In genomic region chr12:105352049-105352448, GRCh38 we compare ENCODE assay signal across 8 cellular contexts. TPM values are rescaled to one million over a fixed set of nuclear protein-coding genes. Genes with fewer than 3 reads are reported as not detected.
DNase-seq lines count a peak whose midpoint lies in the region; ATAC-seq and TF ChIP-seq lines count a peak whose summit lies in the region.

No MANE protein-coding gene starts in this region.

- H3K4me1 ChIP-seq in OCI-LY7 (ENCODE audit: insufficient read depth, low read length, poor library complexity, severe bottlenecking): peaks cover 93% of the 10 kb centered on the region

- peak overlapping the region; percentile 62 for H3K4me2 ChIP-seq in OCI-LY7 (ENCODE audit: low read length)

- H3K4me1 Mint-ChIP-seq in naive thymus-derived CD8-positive, alpha-beta T cell: peaks cover 14 to 36% (median 27%) of the 10 kb centered on the region in 4 donors

- no peak overlapping the region for H2AFZ ChIP-seq in OCI-LY7 (ENCODE audit: low read length)

- H3K9me3 ChIP-seq in OCI-LY7 (ENCODE audit: low read length): no peaks in the 10 kb centered on the region; the same call in 1 of the 2 replicates

- peaks cover 0 to 19% (median 7%) of the 10 kb centered on the region in 3 donors for H3K36me3 Mint-ChIP-seq in naive thymus-derived CD8-positive, alpha-beta T cell

- H3K27ac Mint-ChIP-seq in naive thymus-derived CD8-positive, alpha-beta T cell: peak overlapping the region in 1 of 10 donors; percentile 6

- TF ChIP-seq CTCF in GM06990 (IDR thresholded peaks at IDR 0.05; ENCODE audit: insufficient read depth, low read length, poor library complexity, severe bottlenecking): no peak
- TF ChIP-seq CTCF in OCI-LY7 (conservative IDR thresholded peaks at IDR 0.05; ENCODE audit: low read length): no peak

- DNase-seq in GM06990 (ENCODE audit: extremely low read depth, insufficient read length) (peak; percentile 59), OCI-LY7 (ENCODE audit: low spot score) (peak; percentile 82), NCI-H748 (lab: John Stamatoyannopoulos, UW; ENCODE audit: unreplicated experiment) (no peak)
- DNase-seq in stimulated activated CD4-positive, alpha-beta T cell treated with anti-CD3 and anti-CD28 coated beads, Interleukin-2, amount 100 ng/mL, for 48 hours: no peak
- DNase-seq in stimulated activated CD4-positive, alpha-beta T cell treated with anti-CD3 and anti-CD28 coated beads, Interleukin-4, amount 100 ng/mL, for 1 hour: no peak
- DNase-seq in naive thymus-derived CD8-positive, alpha-beta T cell: no peak

- no peak overlapping the region for H3K4me3 Mint-ChIP-seq in naive thymus-derived CD8-positive, alpha-beta T cell

- no peaks in the 10 kb centered on the region for H3K9me3 Mint-ChIP-seq in naive thymus-derived CD8-positive, alpha-beta T cell

- BruUV-seq in OCI-LY7 (replicated peaks; lab: Mats Ljungman, UMichigan): no TSS peak

- H3K9me2 ChIP-seq in OCI-LY7 (ENCODE audit: insufficient read depth, low read length): no peaks in the 10 kb centered on the region

- intact Hi-C loops in OCI-LY7 (cut with micrococcal nuclease; ENCODE audit: unreplicated experiment): no loop called here

- H3K27ac ChIP-seq in OCI-LY7 (ENCODE audit: low read depth, low read length, poor library complexity, severe bottlenecking): peak overlapping the region; percentile 74

- ATAC-seq in GM19372 (IDR thresholded peaks at IDR 0.05; ENCODE audit: low read depth, unreplicated experiment) (peak; percentile 87), HG02970 (IDR thresholded peaks at IDR 0.05; ENCODE audit: low FRiP score, unreplicated experiment) (peak; percentile 53)
- no peak for ATAC-seq in naive thymus-derived CD8-positive, alpha-beta T cell

- H3K27me3 ChIP-seq in GM06990 (replicated peaks; ENCODE audit: control insufficient read depth, insufficient read depth, low read length): no peaks in the 10 kb centered on the region

- no peaks in the 10 kb centered on the region for H3K27me3 Mint-ChIP-seq in naive thymus-derived CD8-positive, alpha-beta T cell

- peaks cover 94% of the 10 kb centered on the region for H3K79me2 ChIP-seq in OCI-LY7 (ENCODE audit: insufficient read depth, low read depth, low read length)

- POLR2A ChIA-PET in OCI-LY7 (lab: Charles Lee): interaction anchor here (0.7 to 3.3 kb wide), 3 partner anchors 12 to 408 kb away, joined by 3 to 22 read pairs (median 4); no protein-coding TSS in a partner anchor
- POLR2A ChIA-PET in naive thymus-derived CD8-positive, alpha-beta T cell (lab: Charles Lee): no interaction called here

- H3K36me3 ChIP-seq in GM06990 (ENCODE audit: control insufficient read depth, insufficient read depth, low read length): no peaks in the 10 kb centered on the region; the same call in 1 of the 2 replicates
- peaks cover 82% of the 10 kb centered on the region for H3K36me3 ChIP-seq in OCI-LY7 (ENCODE audit: insufficient read depth, low read length)

- CTCF ChIA-PET in OCI-LY7 (lab: Charles Lee; ENCODE audit: unreplicated experiment): no interaction called here

- H3K4me3 ChIP-seq in GM06990 (replicated peaks; ENCODE audit: low read depth, low read length): no peak overlapping the region
- peak overlapping the region; percentile 37 for H3K4me3 ChIP-seq in OCI-LY7 (ENCODE audit: low read depth, low read length, poor library complexity, severe bottlenecking)

- peaks cover 8% of the 10 kb centered on the region; the same call in 1 of the 2 replicates for H4K20me1 ChIP-seq in OCI-LY7 (ENCODE audit: insufficient read depth, low read length)

RNA-seq across cellular contexts. Expression of gene C12orf75, which starts 21.6 kb away (rescaled TPM):
- 147 and 174 TPM in 2 replicates for total RNA-seq in OCI-LY7 (2014; rRNA removed; shearing (Covaris generic))
- total RNA-seq in OCI-LY7 (2022): 448 and 505 TPM in 2 replicates
- total RNA-seq in naive thymus-derived CD8-positive, alpha-beta T cell: 1 to 10 TPM; 6.1 to 6.6 TPM
- 100 to 1,000 TPM in 1 of 3 donors, 10 to 100 TPM in 2; 33.8 to 130 (median 41.9) TPM for polyA plus RNA-seq in naive thymus-derived CD8-positive, alpha-beta T cell

Comparison
In these comparisons a context has a peak if more than half of its experiments do, and no peak if none do; other contexts are left out.
1. DNase-seq: peak in GM06990 (single experiment) and OCI-LY7 (single experiment); none in stimulated activated CD4-positive, alpha-beta T cell treated with anti-CD3 and anti-CD28 coated beads, Interleukin-2, amount 100 ng/mL, for 48 hours (0 of 2), stimulated activated CD4-positive, alpha-beta T cell treated with anti-CD3 and anti-CD28 coated beads, Interleukin-4, amount 100 ng/mL, for 1 hour (single experiment), NCI-H748 (single experiment) and naive thymus-derived CD8-positive, alpha-beta T cell (0 of 10).
2. ATAC-seq: peak in GM19372 (single experiment) and HG02970 (single experiment); none in naive thymus-derived CD8-positive, alpha-beta T cell (0 of 2).
3. RNA of gene C12orf75, which starts 21.6 kb away (total RNA-seq): 147 to 505 TPM in OCI-LY7; 6.1 to 6.6 TPM in naive thymus-derived CD8-positive, alpha-beta T cell; every median in the first group is over 10 times any median in the second.